In genomic region chr12:52243264-52243773, GRCh38 we compare ENCODE assay signal across 11 cellular contexts. TPM values are rescaled to one million over a fixed set of nuclear protein-coding genes. Genes with fewer than 3 reads are reported as not detected.
DNase-seq lines count a peak whose midpoint lies in the region; ATAC-seq and TF ChIP-seq lines count a peak whose summit lies in the region.
"Had no signal": no experiment of that assay in that cellular context is flagged by ENCODE, and none has a peak within 500 bp of the region (broad histone marks: within the 10 kb centered on the region; RNA-seq: fewer than 3 reads in every experiment).

No MANE protein-coding gene starts in this region.

- WGBS in IMR-90 (ENCODE audit: extremely low coverage in 2 of 2, insufficient read length in 1 of 2), 2 experiments, result 75% methylated on average over 2 of the region's 5 CpGs; no CpG with 5 or more reads in 1 of the 2 experiments
- WGBS in right cardiac atrium, result 71% methylated on average over 5 of the region's 5 CpGs

- peak overlapping the region; percentile 93 for H3K27ac Mint-ChIP-seq in activated T-helper 2 cell treated with anti-CD3 and anti-CD28 coated beads, Interferon-gamma antibody, Interleukin-2, Interleukin-4, amounts not matched to agents 10 μg/mL and 5 μg/mL and 100 μg/mL, durations not matched to agents 14 hours and 24 hours and 36 hours

- no peak overlapping the region for H3K9ac ChIP-seq in IMR-90 (ENCODE audit: low read depth, low read length)

- 0 out of 2 replicates have a peak overlapping the region, but pooled peaks have one; percentile 8 for H3K18ac ChIP-seq in IMR-90 (ENCODE audit: low read depth, low read length)

- peak overlapping the region; percentile 97; the same call in 2 of the 3 replicates for H2BK15ac ChIP-seq in IMR-90 (ENCODE audit: low read depth, low read length)

- peaks cover 28% of the 10 kb centered on the region for H3K9me1 ChIP-seq in IMR-90 (ENCODE audit: insufficient read depth, low read length)

- H4K91ac ChIP-seq in IMR-90 (ENCODE audit: insufficient read depth, low read depth, low read length), result peak overlapping the region; percentile 95

- H3K9me3 Mint-ChIP-seq in activated T-helper 2 cell treated with anti-CD3 and anti-CD28 coated beads, Interferon-gamma antibody, Interleukin-2, Interleukin-4, amounts not matched to agents 10 μg/mL and 5 μg/mL and 100 μg/mL, durations not matched to agents 14 hours and 24 hours and 36 hours, result no peaks in the 10 kb centered on the region

- no peak for TF ChIP-seq RAD21 in IMR-90 (IDR thresholded peaks at IDR 0.05; ENCODE audit: low read length)

- no TSS peak for BruUV-seq in IMR-90 (replicated peaks; lab: Mats Ljungman, UMichigan)

- peaks cover 27% of the 10 kb centered on the region for H3K4me1 ChIP-seq in BE2C
- peaks cover 22% of the 10 kb centered on the region for H3K4me1 ChIP-seq in IMR-90 (ENCODE audit: control insufficient read depth, insufficient read depth, low read length)
- H3K4me1 ChIP-seq in lower lobe of right lung, result peaks cover 53% of the 10 kb centered on the region
- H3K4me1 ChIP-seq in left lung, result peaks cover 16 to 31% of the 10 kb centered on the region in 2 donors
- peaks cover 8% of the 10 kb centered on the region for H3K4me1 ChIP-seq in right cardiac atrium (ENCODE audit: control insufficient read depth, insufficient read depth, low read length)

- CTCF ChIA-PET in IMR-90 (lab: Yijun Ruan, JAX), result interaction anchor here (1.1 kb wide), 1 partner anchor 36 kb away, joined by 5 read pairs; no protein-coding TSS in a partner anchor

- H2AK9ac ChIP-seq in IMR-90 (replicated peaks; ENCODE audit: low read depth, low read length, poor library complexity), result peak overlapping the region; percentile 95

- no peak overlapping the region for H2BK5ac ChIP-seq in IMR-90 (ENCODE audit: low read depth, low read length, poor library complexity, severe bottlenecking)

- peak; percentile 30 for ATAC-seq in IMR-90 (ENCODE audit: low read depth)
- ATAC-seq in lower lobe of right lung, result no peak
- no peak for ATAC-seq in left lung
- ATAC-seq in GM21786 (IDR thresholded peaks at IDR 0.05; ENCODE audit: unreplicated experiment), result no peak
- no peak for ATAC-seq in right cardiac atrium

- H3K4ac ChIP-seq in IMR-90 (ENCODE audit: low read depth, low read length), result peak overlapping the region; percentile 99

- peak overlapping the region; percentile 100 for H2BK120ac ChIP-seq in IMR-90 (ENCODE audit: low read depth, low read length)

- peak overlapping the region; percentile 99 for H2BK20ac ChIP-seq in IMR-90 (ENCODE audit: low read depth, low read length)

- H3K27ac ChIP-seq in IMR-90 (ENCODE audit: insufficient read depth, low read length) (no peak overlapping the region), lower lobe of right lung (peak overlapping the region; percentile 71), left lung (peak overlapping the region in 1 of 2 donors; percentile 66), right cardiac atrium (ENCODE audit: low read length) (no peak overlapping the region)

- H2AK5ac ChIP-seq in IMR-90 (ENCODE audit: low read depth, low read length), result peak overlapping the region; percentile 96

- peak overlapping the region; percentile 80 for H2AFZ ChIP-seq in IMR-90 (replicated peaks; ENCODE audit: low read length, poor library complexity)

- H3K79me1 ChIP-seq in IMR-90 (ENCODE audit: low read depth in 1 of 2, low read length in 2 of 2), result peaks cover 0 to 6% of the 10 kb centered on the region in 2 experiments; a peak in 1 of 4 replicates

- in situ Hi-C loops in IMR-90 (cut with MboI; ENCODE audit: low sequenced_read_pairs), result no loop called here

- peak overlapping the region; percentile 92 for H3K14ac ChIP-seq in IMR-90 (replicated peaks; ENCODE audit: low read depth, low read length)

- no peaks in the 10 kb centered on the region for H4K20me1 ChIP-seq in IMR-90 (ENCODE audit: insufficient read depth, low read length)

- POLR2A ChIA-PET in IMR-90 (lab: Charles Lee; ENCODE audit: unreplicated experiment), result no interaction called here

- intact Hi-C loops in IMR-90 (cut with micrococcal nuclease), result no loop called here
- intact Hi-C loops in activated T-helper 2 cell treated with anti-CD3 and anti-CD28 coated beads, Interferon-gamma antibody, Interleukin-2, Interleukin-4, amounts not matched to agents 10 μg/mL and 5 μg/mL and 100 μg/mL, durations not matched to agents 14 hours and 24 hours and 36 hours (cut with micrococcal nuclease), result no loop called here
- intact Hi-C loops in lower lobe of right lung (cut with DNase I), result no loop called here
- intact Hi-C loops in left lung (cut with DNase I), result no loop called here
- intact Hi-C loops in right cardiac atrium (cut with DNase I), result no loop called here

- no peaks in the 10 kb centered on the region for H3K36me3 Mint-ChIP-seq in activated T-helper 2 cell treated with anti-CD3 and anti-CD28 coated beads, Interferon-gamma antibody, Interleukin-2, Interleukin-4, amounts not matched to agents 10 μg/mL and 5 μg/mL and 100 μg/mL, durations not matched to agents 14 hours and 24 hours and 36 hours (ENCODE audit: low read depth)

- peak; percentile 53 for DNase-seq in BE2C
- DNase-seq in IMR-90, result peak; percentile 28
- no peak for DNase-seq in activated T-helper 2 cell treated with anti-CD3 and anti-CD28 coated beads, Interferon-gamma antibody, Interleukin-2, Interleukin-4, amounts not matched to agents 10 μg/mL and 5 μg/mL and 100 μg/mL, durations not matched to agents 14 hours and 24 hours and 36 hours (ENCODE audit: low spot score)
- DNase-seq in lower lobe of right lung, result no peak
- no peak for DNase-seq in NCI-H146 treated with DMSO at 0.1 percent for 48 hours (lab: John Stamatoyannopoulos, UW; ENCODE audit: unreplicated experiment)
- DNase-seq in left lung, result no peak
- DNase-seq in right cardiac atrium, result no peak
- DNase-seq: NCI-H1048 had no signal

- TF ChIP-seq POLR2A in IMR-90 (IDR thresholded peaks at IDR 0.05; ENCODE audit: low read depth, low read length), result no peak

- H4K5ac ChIP-seq in IMR-90 (ENCODE audit: low read depth, low read length), result no peak overlapping the region

- no peaks in the 10 kb centered on the region for H3K36me3 ChIP-seq in BE2C
- no peaks in the 10 kb centered on the region for H3K36me3 ChIP-seq in IMR-90 (ENCODE audit: control insufficient read depth, insufficient read depth, low read length)
- peaks cover 10% of the 10 kb centered on the region for H3K36me3 ChIP-seq in lower lobe of right lung
- H3K36me3 ChIP-seq in left lung, result peaks cover 0 to 4% of the 10 kb centered on the region in 2 donors
- H3K36me3 ChIP-seq: heart left ventricle, uterus had no signal

- peak overlapping the region; percentile 76 for H3K23ac ChIP-seq in IMR-90 (ENCODE audit: low read depth, low read length)

- dilution Hi-C loops in IMR-90 (cut with HindIII; ENCODE audit: low sequenced_read_pairs, unreplicated experiment), result no loop called here

- peaks cover 45% of the 10 kb centered on the region for H3K4me1 Mint-ChIP-seq in activated T-helper 2 cell treated with anti-CD3 and anti-CD28 coated beads, Interferon-gamma antibody, Interleukin-2, Interleukin-4, amounts not matched to agents 10 μg/mL and 5 μg/mL and 100 μg/mL, durations not matched to agents 14 hours and 24 hours and 36 hours (ENCODE audit: low read depth)

- peak overlapping the region; percentile 32 to 89; a peak in 3 of 4 replicates for H4K8ac ChIP-seq in IMR-90 (ENCODE audit: low read depth in 2 of 2, low read length in 2 of 2)

- no peak overlapping the region for H3K4me2 ChIP-seq in IMR-90 (ENCODE audit: low read depth, low read length)

- peaks cover 2% of the 10 kb centered on the region for H3K27me3 Mint-ChIP-seq in activated T-helper 2 cell treated with anti-CD3 and anti-CD28 coated beads, Interferon-gamma antibody, Interleukin-2, Interleukin-4, amounts not matched to agents 10 μg/mL and 5 μg/mL and 100 μg/mL, durations not matched to agents 14 hours and 24 hours and 36 hours (ENCODE audit: low read depth)

- TF ChIP-seq CTCF in BE2C (IDR thresholded peaks at IDR 0.05; ENCODE audit: low read depth, low read length) (no peak), IMR-90 (conservative IDR thresholded peaks at IDR 0.05; ENCODE audit: low read depth, low read length) (no peak), lower lobe of right lung (IDR thresholded peaks at IDR 0.05) (no peak), left lung (IDR thresholded peaks at IDR 0.05) (no peak)

- H3K4me3 Mint-ChIP-seq in activated T-helper 2 cell treated with anti-CD3 and anti-CD28 coated beads, Interferon-gamma antibody, Interleukin-2, Interleukin-4, amounts not matched to agents 10 μg/mL and 5 μg/mL and 100 μg/mL, durations not matched to agents 14 hours and 24 hours and 36 hours (ENCODE audit: low read depth), result no peak overlapping the region

- no peaks in the 10 kb centered on the region for H3K27me3 ChIP-seq in BE2C
- H3K27me3 ChIP-seq in IMR-90 (ENCODE audit: control insufficient read depth, insufficient read depth, low read length), result no peaks in the 10 kb centered on the region
- H3K27me3 ChIP-seq in lower lobe of right lung (ENCODE audit: low read depth), result no peaks in the 10 kb centered on the region
- peaks cover 0 to 6% of the 10 kb centered on the region in 2 donors for H3K27me3 ChIP-seq in left lung
- H3K27me3 ChIP-seq in right cardiac atrium (ENCODE audit: control insufficient read depth, insufficient read depth), result no peaks in the 10 kb centered on the region
- H3K27me3 ChIP-seq: heart left ventricle, uterus had no signal

- no peak overlapping the region for H3K56ac ChIP-seq in IMR-90 (ENCODE audit: extremely low read depth, insufficient read depth, low read length)

- H3K4me3 ChIP-seq in BE2C (ENCODE audit: low read depth, low read length), result no peak overlapping the region
- H3K4me3 ChIP-seq in IMR-90 (ENCODE audit: insufficient read depth, low read depth, low read length), result no peak overlapping the region
- no peak overlapping the region for H3K4me3 ChIP-seq in lower lobe of right lung
- no peak overlapping the region for H3K4me3 ChIP-seq in left lung
- H3K4me3 ChIP-seq in right cardiac atrium (ENCODE audit: low read length), result no peak overlapping the region
- H3K4me3 ChIP-seq: heart left ventricle, uterus had no signal

- H3K9me3 ChIP-seq in BE2C (no peaks in the 10 kb centered on the region), IMR-90 (ENCODE audit: control insufficient read depth, insufficient read depth, low read length) (no peaks in the 10 kb centered on the region), lower lobe of right lung (no peaks in the 10 kb centered on the region), left lung (no peaks in the 10 kb centered on the region), right cardiac atrium (ENCODE audit: control insufficient read depth, low read length) (peaks cover 2% of the 10 kb centered on the region)
- H3K9me3 ChIP-seq: heart left ventricle, uterus had no signal

RNA-seq across cellular contexts. Expression of gene KRT7, which starts 10.3 kb away (rescaled TPM):
- polyA plus RNA-seq in BE2C (2012; ENCODE audit: insufficient read depth, insufficient read length, low read depth), result 1.7 TPM
- total RNA-seq in IMR-90 (2012; rRNA removed) (0.54 and 1.4 TPM in 2 replicates), lower lobe of right lung (257 TPM), left lung (1,000 to 10,000 TPM; 1,945 to 1,968 TPM), right cardiac atrium (1 to 10 TPM in 2 of 4 donors, under 1 TPM in 1, not detected in 1; 0.94 to 3.0 (median 1.1) TPM)
- polyA plus RNA-seq in IMR-90 (2012; rRNA removed) (1.4 and 1.7 TPM in 2 replicates), right cardiac atrium (0.16 TPM)
- 2.5 and 3.4 TPM in 2 replicates for polyA plus RNA-seq in IMR-90 (2012; cell fraction: cytosol; rRNA removed)
- polyA plus RNA-seq in IMR-90 (2012; cell fraction: nucleus; rRNA removed; ENCODE audit: low replicate concordance), result 0.60 and 1.7 TPM in 2 replicates
- total RNA-seq in activated T-helper 2 cell treated with anti-CD3 and anti-CD28 coated beads, Interferon-gamma antibody, Interleukin-2, Interleukin-4, amounts not matched to agents 10 μg/mL and 5 μg/mL and 100 μg/mL, durations not matched to agents 14 hours and 24 hours and 36 hours, result 4.2 and 4.7 TPM in 2 replicates

RNA-seq across cellular contexts. Expression of gene KRT86, which starts 31.1 kb away (rescaled TPM):
- polyA plus RNA-seq in BE2C (2012; ENCODE audit: insufficient read depth, insufficient read length, low read depth), result 0.57 TPM
- total RNA-seq in IMR-90 (2012; rRNA removed) (not detected in 2 replicates), lower lobe of right lung (0.74 TPM), left lung (1 to 10 TPM in 1 of 2 donors, under 1 TPM in 1; 0.97 to 1.7 TPM), right cardiac atrium (not detected)
- polyA plus RNA-seq in IMR-90 (2012; rRNA removed) (0.06 TPM in 1 of 2 replicates, not detected in the other), right cardiac atrium (not detected)
- 0.01 TPM in 1 of 2 replicates, not detected in the other for polyA plus RNA-seq in IMR-90 (2012; cell fraction: cytosol; rRNA removed)
- 0.03 TPM in 1 of 2 replicates, not detected in the other for polyA plus RNA-seq in IMR-90 (2012; cell fraction: nucleus; rRNA removed; ENCODE audit: low replicate concordance)
- total RNA-seq in activated T-helper 2 cell treated with anti-CD3 and anti-CD28 coated beads, Interferon-gamma antibody, Interleukin-2, Interleukin-4, amounts not matched to agents 10 μg/mL and 5 μg/mL and 100 μg/mL, durations not matched to agents 14 hours and 24 hours and 36 hours, result 0.28 and 0.34 TPM in 2 replicates
- total RNA-seq: heart left ventricle had no signal
- polyA plus RNA-seq: heart left ventricle had no signal

RNA-seq across cellular contexts. Expression of gene KRT81, which starts 48.0 kb away (rescaled TPM):
- polyA plus RNA-seq in BE2C (2012; ENCODE audit: insufficient read depth, insufficient read length, low read depth), result 0.90 TPM
- total RNA-seq in IMR-90 (2012; rRNA removed) (under 0.01 TPM in 2 replicates), lower lobe of right lung (not detected), left lung (not detected), right cardiac atrium (not detected)
- polyA plus RNA-seq in IMR-90 (2012; rRNA removed) (0.05 and 0.29 TPM in 2 replicates), right cardiac atrium (not detected)
- polyA plus RNA-seq in IMR-90 (2012; cell fraction: cytosol; rRNA removed), result 0.17 and 0.21 TPM in 2 replicates
- 0.09 and 0.13 TPM in 2 replicates for polyA plus RNA-seq in IMR-90 (2012; cell fraction: nucleus; rRNA removed; ENCODE audit: low replicate concordance)
- total RNA-seq in activated T-helper 2 cell treated with anti-CD3 and anti-CD28 coated beads, Interferon-gamma antibody, Interleukin-2, Interleukin-4, amounts not matched to agents 10 μg/mL and 5 μg/mL and 100 μg/mL, durations not matched to agents 14 hours and 24 hours and 36 hours, result not detected in 2 replicates
- total RNA-seq: heart left ventricle, uterus had no signal
- polyA plus RNA-seq: heart left ventricle had no signal

RNA-seq across cellular contexts. Expression of gene KRT80, which starts 51.5 kb away (rescaled TPM):
- 0.52 TPM for polyA plus RNA-seq in BE2C (2012; ENCODE audit: insufficient read depth, insufficient read length, low read depth)
- total RNA-seq in IMR-90 (2012; rRNA removed), result 0.54 and 0.56 TPM in 2 replicates
- 3.4 TPM in 2 replicates for polyA plus RNA-seq in IMR-90 (2012; rRNA removed)
- 1.2 and 2.4 TPM in 2 replicates for polyA plus RNA-seq in IMR-90 (2012; cell fraction: cytosol; rRNA removed)
- 14.7 and 18.0 TPM in 2 replicates for polyA plus RNA-seq in IMR-90 (2012; cell fraction: nucleus; rRNA removed; ENCODE audit: low replicate concordance)
- not detected in 2 replicates for total RNA-seq in activated T-helper 2 cell treated with anti-CD3 and anti-CD28 coated beads, Interferon-gamma antibody, Interleukin-2, Interleukin-4, amounts not matched to agents 10 μg/mL and 5 μg/mL and 100 μg/mL, durations not matched to agents 14 hours and 24 hours and 36 hours
- total RNA-seq in lower lobe of right lung, result 3.0 TPM
- total RNA-seq in left lung, result 10 to 100 TPM; 27.6 to 30.1 TPM
- total RNA-seq in right cardiac atrium, result under 1 TPM in 1 of 4 donors, not detected in 3; 0.06 TPM
- 0.05 TPM for polyA plus RNA-seq in right cardiac atrium

Comparison
In these comparisons a context has a peak if more than half of its experiments do, and no peak if none do; other contexts are left out.
1. DNase-seq: peak in BE2C (single experiment) and IMR-90 (single experiment); none in activated T-helper 2 cell treated with anti-CD3 and anti-CD28 coated beads, Interferon-gamma antibody, Interleukin-2, Interleukin-4, amounts not matched to agents 10 μg/mL and 5 μg/mL and 100 μg/mL, durations not matched to agents 14 hours and 24 hours and 36 hours (single experiment), lower lobe of right lung (single experiment), NCI-H146 treated with DMSO at 0.1 percent for 48 hours (single experiment), left lung (0 of 2) and right cardiac atrium (0 of 3).
2. RNA of gene KRT7, which starts 10.3 kb away (total RNA-seq): 1,945 to 1,968 TPM in left lung and 257 TPM in lower lobe of right lung (single experiment); 4.2 to 4.7 TPM in activated T-helper 2 cell treated with anti-CD3 and anti-CD28 coated beads, Interferon-gamma antibody, Interleukin-2, Interleukin-4, amounts not matched to agents 10 μg/mL and 5 μg/mL and 100 μg/mL, durations not matched to agents 14 hours and 24 hours and 36 hours, 0.94 to 3.0 TPM in right cardiac atrium and 0.54 to 1.4 TPM in IMR-90; every median in the first group is over 10 times any median in the second.